27 cellular contexts compared by ENCODE assay signal in genomic region chr14:65387628-65388027, GRCh38.
"Had no signal": no experiment of that assay in that cellular context is flagged by ENCODE, and none has a peak within 500 bp of the region (broad histone marks: within the 10 kb centered on the region; RNA-seq: fewer than 3 reads in every experiment).

No MANE protein-coding gene starts in this region.

- DNase-seq: activated CD4-positive, CD25-positive, alpha-beta regulatory T cell treated with anti-CD3 and anti-CD28 coated beads, Interleukin-2, amount 50 U/mL, for 72 hours; activated CD8-positive, alpha-beta memory T cell treated with anti-CD3 and anti-CD28 coated beads, Interleukin-2, amount 50 U/mL, for 4 hours; activated naive CD4-positive, alpha-beta T cell treated with Interleukin-2 at 50 U/mL for 16 hours; activated naive CD8-positive, alpha-beta T cell treated with anti-CD3 and anti-CD28 coated beads for 36 hours; activated T-cell treated with anti-CD3 and anti-CD28 coated beads, Interleukin-2, amount 50 U/mL, for 4 hours; central memory CD4-positive, alpha-beta T cell; effector memory CD4-positive, alpha-beta T cell; foreskin melanocyte; glutamatergic neuron; immature natural killer cell; lower lobe of right lung; mesendoderm; naive B cell; nucleus accumbens; right lobe of liver; stimulated activated CD4-positive, alpha-beta T cell treated with anti-CD3 and anti-CD28 coated beads, Interleukin-2, amount 100 ng/mL, for 24 hours; stimulated activated naive CD8-positive, alpha-beta T cell treated with anti-CD3 and anti-CD28 coated beads, Interleukin-15, amount 100 ng/mL, for 72 hours; tibial artery; WERI-Rb-1 had no signal

- FAIRE-seq: astrocyte, colon, endothelial cell of umbilical vein had no signal

- H3K4me1 ChIP-seq: lower lobe of right lung, right lobe of liver, tibial artery had no signal

- H3K36me3 Mint-ChIP-seq: immature natural killer cell; stimulated activated effector memory CD8-positive, alpha-beta T cell treated with anti-CD3 and anti-CD28 coated beads, Interleukin-12 subunit alpha, Interleukin-12 subunit beta, amount 100 ng/mL, for 72 hours had no signal

- H3K4me3 Mint-ChIP-seq: activated naive CD8-positive, alpha-beta T cell treated with anti-CD3 and anti-CD28 coated beads for 36 hours; activated T-cell treated with anti-CD3 and anti-CD28 coated beads, Interleukin-2, amount 50 U/mL, for 4 hours; immature natural killer cell; naive B cell; stimulated activated effector memory CD8-positive, alpha-beta T cell treated with anti-CD3 and anti-CD28 coated beads, Interleukin-12 subunit alpha, Interleukin-12 subunit beta, amount 100 ng/mL, for 72 hours; stimulated activated naive CD8-positive, alpha-beta T cell treated with anti-CD3 and anti-CD28 coated beads, Interleukin-15, amount 100 ng/mL, for 72 hours had no signal

- H3K27ac Mint-ChIP-seq: activated naive CD8-positive, alpha-beta T cell treated with anti-CD3 and anti-CD28 coated beads for 36 hours; immature natural killer cell; naive B cell; stimulated activated effector memory CD8-positive, alpha-beta T cell treated with anti-CD3 and anti-CD28 coated beads, Interleukin-12 subunit alpha, Interleukin-12 subunit beta, amount 100 ng/mL, for 72 hours; stimulated activated naive CD8-positive, alpha-beta T cell treated with anti-CD3 and anti-CD28 coated beads, Interleukin-15, amount 100 ng/mL, for 72 hours had no signal

- H3K27me3 Mint-ChIP-seq: activated naive CD8-positive, alpha-beta T cell treated with anti-CD3 and anti-CD28 coated beads for 36 hours; naive B cell; stimulated activated naive CD8-positive, alpha-beta T cell treated with anti-CD3 and anti-CD28 coated beads, Interleukin-15, amount 100 ng/mL, for 72 hours had no signal

- H3K36me3 ChIP-seq: lower lobe of right lung, right lobe of liver, tibial artery, WERI-Rb-1 had no signal

- H2AFZ ChIP-seq: hepatocyte had no signal

- H3K4me3 ChIP-seq: hepatocyte, lower lobe of right lung, right lobe of liver, skin epidermis, tibial artery had no signal

- H3K9me3 ChIP-seq: lower lobe of right lung, right lobe of liver, tibial artery had no signal

- H3K27ac ChIP-seq: hepatocyte, lower lobe of right lung, right lobe of liver, skin epidermis, tibial artery, WERI-Rb-1 had no signal

- H3K4me1 Mint-ChIP-seq: immature natural killer cell; stimulated activated effector memory CD8-positive, alpha-beta T cell treated with anti-CD3 and anti-CD28 coated beads, Interleukin-12 subunit alpha, Interleukin-12 subunit beta, amount 100 ng/mL, for 72 hours had no signal

- H3K4me2 ChIP-seq: hepatocyte had no signal

- H3K9me3 Mint-ChIP-seq: activated T-cell treated with anti-CD3 and anti-CD28 coated beads, Interleukin-2, amount 50 U/mL, for 4 hours; naive B cell; stimulated activated effector memory CD8-positive, alpha-beta T cell treated with anti-CD3 and anti-CD28 coated beads, Interleukin-12 subunit alpha, Interleukin-12 subunit beta, amount 100 ng/mL, for 72 hours; stimulated activated naive CD8-positive, alpha-beta T cell treated with anti-CD3 and anti-CD28 coated beads, Interleukin-15, amount 100 ng/mL, for 72 hours had no signal

- ATAC-seq: activated T-cell treated with anti-CD3 and anti-CD28 coated beads, Interleukin-2, amount 50 U/mL, for 4 hours; esophagus mucosa; left lobe of liver; lower lobe of right lung; right lobe of liver; stimulated activated effector memory CD8-positive, alpha-beta T cell treated with anti-CD3 and anti-CD28 coated beads, Interleukin-12 subunit alpha, Interleukin-12 subunit beta, amount 100 ng/mL, for 72 hours; stimulated activated naive CD8-positive, alpha-beta T cell treated with anti-CD3 and anti-CD28 coated beads, Interleukin-15, amount 100 ng/mL, for 72 hours had no signal

- H3K79me2 ChIP-seq: hepatocyte had no signal

- H3K27me3 ChIP-seq: hepatocyte, right lobe of liver, tibial artery had no signal
